ENCODE assay signal across 8 cellular contexts in the genomic region with DNA sequence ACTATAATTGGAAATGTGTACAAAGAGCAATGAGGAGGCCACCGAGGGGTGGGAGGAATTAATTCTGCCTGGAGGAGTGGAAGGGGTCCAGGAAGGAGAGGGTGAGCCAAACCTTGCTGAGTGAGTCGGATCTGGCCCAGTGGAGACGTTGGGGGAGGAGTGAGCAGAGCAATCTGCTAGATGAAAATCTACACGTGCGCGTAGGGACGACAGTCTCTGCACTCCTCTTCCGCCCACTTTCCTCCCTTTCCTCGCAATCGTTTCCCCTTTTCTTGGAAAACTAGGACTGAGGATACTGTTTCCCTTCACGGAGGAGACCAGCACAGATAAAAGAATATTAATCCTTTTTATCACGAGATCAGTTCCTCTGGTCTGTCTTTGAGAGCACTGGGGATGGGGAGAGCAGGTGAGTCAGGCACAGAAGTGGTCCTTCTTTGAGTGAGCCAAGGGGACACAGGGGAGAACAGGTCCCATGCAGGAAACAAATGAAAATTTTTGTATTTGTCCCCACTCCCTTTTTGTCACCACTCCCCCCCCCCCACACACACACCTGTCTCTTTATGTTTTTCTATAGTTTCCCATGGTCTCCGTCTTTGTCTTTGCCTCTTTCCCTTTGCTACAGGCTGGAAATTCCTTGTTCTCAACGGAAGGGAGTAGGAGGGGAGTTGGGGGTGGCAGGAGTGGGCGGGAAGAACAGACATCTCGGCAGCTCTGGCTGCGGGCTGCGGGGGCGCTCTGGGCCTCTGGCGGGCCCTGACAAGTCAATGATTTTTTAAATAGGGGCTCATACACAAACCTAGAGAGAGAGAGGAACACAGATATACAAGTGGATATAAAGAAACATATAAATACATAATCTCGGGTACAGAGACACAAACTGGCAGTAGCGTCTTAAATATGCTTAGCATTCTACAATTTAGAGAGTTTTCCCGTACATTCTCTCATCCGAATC. TPM values are rescaled to one million over a fixed set of nuclear protein-coding genes. Genes with fewer than 3 reads are reported as not detected.
DNase-seq lines count a peak whose midpoint lies in the region; TF ChIP-seq lines count a peak whose summit lies in the region.

No MANE protein-coding gene starts in this region.

- H3K9me3 Mint-ChIP-seq in endothelial cell (ENCODE audit: unreplicated experiment) = no peaks in the 10 kb centered on the region

- peak overlapping the region; percentile 88 to 98 for H3K27ac ChIP-seq in mucosa of rectum (ENCODE audit: low read depth in 2 of 2, low read length in 2 of 2)

- H3K9ac ChIP-seq in mucosa of rectum (ENCODE audit: low read depth in 1 of 2, low read length in 2 of 2) = peak overlapping the region; percentile 69 to 86

- peaks cover 14% of the 10 kb centered on the region for H3K36me3 Mint-ChIP-seq in endothelial cell (ENCODE audit: low read depth, unreplicated experiment)

- H3K4me3 Mint-ChIP-seq in endothelial cell (ENCODE audit: unreplicated experiment) = peak overlapping the region; percentile 95

- H3K4me1 Mint-ChIP-seq in endothelial cell (ENCODE audit: unreplicated experiment) = peaks cover 27% of the 10 kb centered on the region

- H3K9me3 ChIP-seq in mucosa of rectum (ENCODE audit: control insufficient read depth in 2 of 2, low read length in 2 of 2) = no peaks in the 10 kb centered on the region

- no peaks in the 10 kb centered on the region for H3K27me3 ChIP-seq in mucosa of rectum (ENCODE audit: control insufficient read depth in 2 of 2, insufficient read depth in 2 of 2, low read length in 2 of 2)

- peaks cover 0 to 3% of the 10 kb centered on the region in 2 donors for H3K36me3 ChIP-seq in mucosa of rectum (ENCODE audit: control insufficient read depth in 2 of 2, insufficient read depth in 2 of 2, low read length in 2 of 2)

- H3K4me3 ChIP-seq in mucosa of rectum (ENCODE audit: low read length in 2 of 2) = peak overlapping the region; percentile 65 to 87

- DNase-seq in DMS79 treated with DMSO at 0.1 percent for 48 hours (lab: John Stamatoyannopoulos, UW) (peak; percentile 38), DMS79 (lab: John Stamatoyannopoulos, UW) (no peak), NCI-H1436 (lab: John Stamatoyannopoulos, UW) (peak; percentile 46), endothelial cell (ENCODE audit: low spot score) (peak; percentile 55), stromal cell of bone marrow (ENCODE audit: low read depth) (peak; percentile 47), NCI-H1048 (lab: John Stamatoyannopoulos, UW) (no peak)
- DNase-seq in activated CD4-positive, alpha-beta T cell treated with anti-CD3 and anti-CD28 coated beads, Interleukin-2, amount 50 U/mL, for 48 hours = peak; percentile 61 to 72

- H3K27ac Mint-ChIP-seq in endothelial cell (ENCODE audit: unreplicated experiment) = peak overlapping the region; percentile 93

- peaks cover 27% of the 10 kb centered on the region for H3K27me3 Mint-ChIP-seq in endothelial cell (ENCODE audit: unreplicated experiment)

- H3K4me1 ChIP-seq in mucosa of rectum (ENCODE audit: control insufficient read depth in 2 of 2, insufficient read depth in 2 of 2, low read length in 2 of 2) = peaks cover 22 to 27% of the 10 kb centered on the region in 2 donors

- no peak for TF ChIP-seq CTCF in endothelial cell (IDR thresholded peaks at IDR 0.05; ENCODE audit: unreplicated experiment)

RNA-seq across cellular contexts. Expression of a gene that starts 2.6 kb away (rescaled TPM):
- total RNA-seq in endothelial cell (ENCODE audit: unreplicated experiment) = 14.0 TPM

RNA-seq across cellular contexts. Expression of a gene that starts 7.7 kb away (rescaled TPM):
- 17.6 TPM for total RNA-seq in endothelial cell (ENCODE audit: unreplicated experiment)

RNA-seq across cellular contexts. Expression of a gene that starts 24.9 kb away (rescaled TPM):
- total RNA-seq in endothelial cell (ENCODE audit: unreplicated experiment) = 139 TPM

RNA-seq across cellular contexts. Expression of a gene that starts 36.3 kb away (rescaled TPM):
- total RNA-seq in endothelial cell (ENCODE audit: unreplicated experiment) = 0.36 TPM

RNA-seq across cellular contexts. Expression of a gene that starts 42.0 kb away (rescaled TPM):
- total RNA-seq in endothelial cell (ENCODE audit: unreplicated experiment) = 24.7 TPM

Comparison
In these comparisons a context has a peak if more than half of its experiments do, and no peak if none do; other contexts are left out.
1. DNase-seq: peak in DMS79 treated with DMSO at 0.1 percent for 48 hours (single experiment), NCI-H1436 (single experiment), activated CD4-positive, alpha-beta T cell treated with anti-CD3 and anti-CD28 coated beads, Interleukin-2, amount 50 U/mL, for 48 hours (2 of 2), endothelial cell (single experiment) and stromal cell of bone marrow (single experiment); none in DMS79 (single experiment) and NCI-H1048 (single experiment).